ENCODE assay signal across 7 cellular contexts in genomic region chr5:115543931-115544370, GRCh38. TPM values are rescaled to one million over a fixed set of nuclear protein-coding genes. Genes with fewer than 3 reads are reported as not detected.
DNase-seq lines count a peak whose midpoint lies in the region; ATAC-seq, FAIRE-seq and TF ChIP-seq lines count a peak whose summit lies in the region.

No MANE protein-coding gene starts in this region.

- peaks cover 42% of the 10 kb centered on the region for H3K4me1 Mint-ChIP-seq in activated CD8-positive, alpha-beta T cell treated with anti-CD3 and anti-CD28 coated beads for 36 hours (ENCODE audit: low read depth)
- H3K4me1 Mint-ChIP-seq in endodermal cell, result peaks cover 42% of the 10 kb centered on the region

- peak overlapping the region; percentile 77 to 86 for H3K4me3 ChIP-seq in HCT116 (replicated peaks in 1 of 2; ENCODE audit: low read depth in 1 of 2, low read length in 2 of 2)
- peak overlapping the region; percentile 92 for H3K4me3 ChIP-seq in endodermal cell (ENCODE audit: low read length)
- H3K4me3 ChIP-seq in mesodermal cell (ENCODE audit: extremely low read depth, insufficient read depth, low read length, poor library complexity, severe bottlenecking), result peak overlapping the region; percentile 88

- H3K9me3 ChIP-seq in HCT116 (ENCODE audit: control insufficient read depth in 1 of 2, insufficient read depth in 1 of 2, low read depth in 1 of 2, low read length in 2 of 2), result peaks cover 0 to 5% of the 10 kb centered on the region in 2 experiments; a peak in 1 of 4 replicates
- peaks cover 11% of the 10 kb centered on the region for H3K9me3 ChIP-seq in endodermal cell (ENCODE audit: control insufficient read depth, low read length)
- H3K9me3 ChIP-seq in mesodermal cell (ENCODE audit: control insufficient read depth, low read length), result peaks cover 13% of the 10 kb centered on the region

- TF ChIP-seq CTCF in HCT116 (IDR thresholded peaks at IDR 0.05 in 2 of 3, conservative IDR thresholded peaks at IDR 0.05 in 1 of 3; ENCODE audit: borderline replicate concordance in 1 of 3, insufficient read depth in 1 of 3, low read depth in 2 of 3, low read length in 2 of 3) (no peak), endodermal cell (conservative IDR thresholded peaks at IDR 0.05) (no peak)
- TF ChIP-seq CTCF in activated CD8-positive, alpha-beta T cell treated with anti-CD3 and anti-CD28 coated beads for 36 hours (IDR thresholded peaks at IDR 0.05), result no peak

- no peak for TF ChIP-seq RAD21 in HCT116 (IDR thresholded peaks at IDR 0.05; ENCODE audit: low read depth)

- no peak; the same call in 1 of the 2 replicates for ATAC-seq in HCT116
- ATAC-seq in activated CD8-positive, alpha-beta T cell treated with anti-CD3 and anti-CD28 coated beads for 36 hours, result peak; percentile 19

- peaks cover 59% of the 10 kb centered on the region for H3K36me3 Mint-ChIP-seq in activated CD8-positive, alpha-beta T cell treated with anti-CD3 and anti-CD28 coated beads for 36 hours (ENCODE audit: low read depth)
- H3K36me3 Mint-ChIP-seq in endodermal cell (ENCODE audit: low read depth), result peaks cover 19% of the 10 kb centered on the region

- RAD21 ChIA-PET in HCT116 (lab: Charles Lee; ENCODE audit: low non-redundant PET in 1 of 2, low total read pairs in 2 of 2, uncharacterized antibody in 2 of 2, unreplicated experiment in 2 of 2), result no interaction called here

- no peaks in the 10 kb centered on the region for H3K27me3 Mint-ChIP-seq in activated CD8-positive, alpha-beta T cell treated with anti-CD3 and anti-CD28 coated beads for 36 hours
- H3K27me3 Mint-ChIP-seq in endodermal cell (ENCODE audit: insufficient read depth), result no peaks in the 10 kb centered on the region

- CTCF ChIA-PET in HCT116 (lab: Charles Lee), result interaction anchor here (0.9 kb wide), 1 partner anchor 166 kb away, joined by 3 read pairs; no protein-coding TSS in a partner anchor
- CTCF ChIA-PET in activated CD8-positive, alpha-beta T cell treated with anti-CD3 and anti-CD28 coated beads for 36 hours (lab: Charles Lee), result interaction anchor here (0.8 to 1.8 kb wide), 8 partner anchors 9 to 524 kb away, joined by 3 to 14 read pairs (median 3); no protein-coding TSS in a partner anchor

- TF ChIP-seq POLR2A in GM12892 (IDR thresholded peaks at IDR 0.05; ENCODE audit: low read depth, low read length) (no peak), HCT116 (IDR thresholded peaks at IDR 0.05; ENCODE audit: borderline replicate concordance, extremely low read depth, insufficient read depth, insufficient read length) (no peak)

- no TSS peak for BruUV-seq in HCT116 (replicated peaks; lab: Mats Ljungman, UMichigan)

- H3K27ac Mint-ChIP-seq in activated CD8-positive, alpha-beta T cell treated with anti-CD3 and anti-CD28 coated beads for 36 hours, result peak overlapping the region; percentile 99
- H3K27ac Mint-ChIP-seq in endodermal cell, result peak overlapping the region; percentile 98

- intact Hi-C loops in HCT116 (cut with micrococcal nuclease), result loop anchor here (2.0 kb wide), 1 partner anchor 165 kb away; no protein-coding TSS in a partner anchor
- intact Hi-C loops in activated CD8-positive, alpha-beta T cell treated with anti-CD3 and anti-CD28 coated beads for 36 hours (cut with micrococcal nuclease), result loop anchor here (5.0 kb wide), 1 partner anchor 82 kb away; no protein-coding TSS in a partner anchor

- POLR2A ChIA-PET in HCT116 (lab: Charles Lee), result interaction anchor here (0.7 to 1.5 kb wide), 5 partner anchors 10 to 85 kb away, joined by 3 to 6 read pairs (median 4); no protein-coding TSS in a partner anchor
- POLR2A ChIA-PET in activated CD8-positive, alpha-beta T cell treated with anti-CD3 and anti-CD28 coated beads for 36 hours (lab: Charles Lee), result interaction anchor here (0.7 to 1.7 kb wide), 15 partner anchors 10 to 297 kb away, joined by 3 to 8 read pairs (median 3); partner anchors contain the start of gene TMED7

- H2AFZ ChIP-seq in HCT116 (ENCODE audit: low read depth, low read length, poor library complexity, severe bottlenecking), result no peak overlapping the region

- peak; percentile 87 for FAIRE-seq in GM12892 (lab: Jason Lieb, UNC)

- peak; percentile 19 for DNase-seq in GM12892 (ENCODE audit: insufficient read length)
- DNase-seq in HCT116 (ENCODE audit: low read depth, low spot score), result no peak
- DNase-seq in NCI-H146 (lab: John Stamatoyannopoulos, UW), result peak; percentile 66
- peak; percentile 63 for DNase-seq in activated CD8-positive, alpha-beta T cell treated with anti-CD3 and anti-CD28 coated beads for 36 hours
- DNase-seq in endodermal cell, result no peak
- peak; percentile 4 to 31 for DNase-seq in stimulated activated CD8-positive, alpha-beta memory T cell treated with anti-CD3 and anti-CD28 coated beads, Interleukin-2, amount 100 ng/mL, for 48 hours (ENCODE audit: low read depth in 2 of 2)

- peak overlapping the region; percentile 96 for H3K4me3 Mint-ChIP-seq in activated CD8-positive, alpha-beta T cell treated with anti-CD3 and anti-CD28 coated beads for 36 hours
- H3K4me3 Mint-ChIP-seq in endodermal cell, result peak overlapping the region; percentile 97

- peaks cover 56% of the 10 kb centered on the region for H3K79me2 ChIP-seq in HCT116 (ENCODE audit: insufficient read depth, low read length)

- 0% methylated on average over 11 to 20 of the region's 20 CpGs for WGBS in endodermal cell (ENCODE audit: insufficient coverage in 1 of 2, insufficient read length in 1 of 2), 2 experiments
- WGBS in mesodermal cell (ENCODE audit: insufficient coverage in 2 of 2), 2 experiments, result 0 to 1% methylated on average over 8 to 18 of the region's 20 CpGs

- peaks cover 12% of the 10 kb centered on the region; the same call in 1 of the 2 replicates for H4K20me1 ChIP-seq in HCT116 (ENCODE audit: insufficient read depth)

- H3K4me2 ChIP-seq in HCT116 (ENCODE audit: low read length), result peak overlapping the region; percentile 85

- peaks cover 0 to 32% of the 10 kb centered on the region in 2 experiments; a peak in 3 of 4 replicates for H3K4me1 ChIP-seq in HCT116 (ENCODE audit: control insufficient read depth in 1 of 2, insufficient read depth in 2 of 2, low read length in 2 of 2)
- no peaks in the 10 kb centered on the region for H3K4me1 ChIP-seq in endodermal cell (ENCODE audit: control insufficient read depth, insufficient read depth, low read length)
- H3K4me1 ChIP-seq in mesodermal cell (ENCODE audit: control insufficient read depth, insufficient read depth, low read length, poor library complexity, severe bottlenecking), result no peaks in the 10 kb centered on the region

- H3K27ac ChIP-seq in HCT116 (ENCODE audit: low read depth, low read length) (peak overlapping the region; percentile 87), endodermal cell (ENCODE audit: low read depth, low read length) (peak overlapping the region; percentile 95), mesodermal cell (ENCODE audit: low read depth, low read length, severe bottlenecking) (peak overlapping the region; percentile 95)

- H3K9ac ChIP-seq in HCT116 (ENCODE audit: low read length), result peak overlapping the region; percentile 96
- peak overlapping the region; percentile 85 for H3K9ac ChIP-seq in endodermal cell (ENCODE audit: extremely low read depth, low read length, poor library complexity, severe bottlenecking)

- H3K9me3 Mint-ChIP-seq in activated CD8-positive, alpha-beta T cell treated with anti-CD3 and anti-CD28 coated beads for 36 hours, result peaks cover 7% of the 10 kb centered on the region
- H3K9me3 Mint-ChIP-seq in endodermal cell, result peaks cover 11% of the 10 kb centered on the region

- no peaks in the 10 kb centered on the region for H3K9me2 ChIP-seq in HCT116 (ENCODE audit: insufficient read depth)

- H3K27me3 ChIP-seq in HCT116 (ENCODE audit: insufficient read depth, low read length), result no peaks in the 10 kb centered on the region
- H3K27me3 ChIP-seq in endodermal cell (ENCODE audit: control insufficient read depth, insufficient read depth, low read length, poor library complexity, severe bottlenecking), result no peaks in the 10 kb centered on the region

- H3K36me3 ChIP-seq in HCT116 (ENCODE audit: control insufficient read depth in 1 of 2, insufficient read depth in 2 of 2, low read length in 2 of 2), result peaks cover 18 to 44% of the 10 kb centered on the region in 2 experiments
- peaks cover 21% of the 10 kb centered on the region for H3K36me3 ChIP-seq in endodermal cell (ENCODE audit: control insufficient read depth, insufficient read depth, low read length)
- peaks cover 24% of the 10 kb centered on the region for H3K36me3 ChIP-seq in mesodermal cell (ENCODE audit: control insufficient read depth, insufficient read depth, low read length)

TF ChIP-seq in HCT116, 20 proteins besides CTCF, POLR2A, EP300 and RAD21 (continues in another document):
- TF ChIP-seq CBX3 (IDR thresholded peaks at IDR 0.05; ENCODE audit: low read depth) (no peak), ELF1 (IDR thresholded peaks at IDR 0.05; ENCODE audit: borderline replicate concordance, low read depth) (no peak), CEBPB (IDR thresholded peaks at IDR 0.05; ENCODE audit: low read depth) (no peak), SP1 (IDR thresholded peaks at IDR 0.05; ENCODE audit: low read depth) (no peak)

RNA-seq across cellular contexts. Expression of gene FEM1C, which starts 0.6 kb away (rescaled TPM):
- 11.9 TPM for polyA plus RNA-seq in GM12892 (2012; ENCODE audit: missing spikeins)
- total RNA-seq in HCT116 (2021; ENCODE audit: unreplicated experiment) (27.5 TPM), endodermal cell (10 to 100 TPM; 12.3 to 14.4 TPM)
- 8.3 and 8.8 TPM in 2 replicates for polyA plus RNA-seq in HCT116 (2012)
- total RNA-seq in activated CD8-positive, alpha-beta T cell treated with anti-CD3 and anti-CD28 coated beads for 36 hours, result 10 to 100 TPM; 16.6 to 16.7 TPM
- 15.4 TPM for polyA plus RNA-seq in endodermal cell (2013, experiment 1 of 2)
- 15.0 TPM for polyA plus RNA-seq in endodermal cell (2013, experiment 2 of 2)
- polyA plus RNA-seq in mesodermal cell (2013, experiment 1 of 2), result 12.3 TPM
- 12.3 TPM for polyA plus RNA-seq in mesodermal cell (2013, experiment 2 of 2)

RNA-seq across cellular contexts. Expression of gene TICAM2, which starts 58.3 kb away (rescaled TPM):
- polyA plus RNA-seq in GM12892 (2012; ENCODE audit: missing spikeins), result 7.1 TPM
- total RNA-seq in HCT116 (2021; ENCODE audit: unreplicated experiment), result 2.9 TPM
- not detected in 2 replicates for polyA plus RNA-seq in HCT116 (2012)
- total RNA-seq in activated CD8-positive, alpha-beta T cell treated with anti-CD3 and anti-CD28 coated beads for 36 hours, result under 1 TPM; 0.27 to 0.96 TPM
- 1 to 10 TPM in 1 of 2 donors, under 1 TPM in 1; 0.84 to 1.5 TPM for total RNA-seq in endodermal cell
- polyA plus RNA-seq in endodermal cell (2013, experiment 1 of 2), result not detected
- polyA plus RNA-seq in endodermal cell (2013, experiment 2 of 2), result not detected
- 0.15 TPM for polyA plus RNA-seq in mesodermal cell (2013, experiment 1 of 2)
- not detected for polyA plus RNA-seq in mesodermal cell (2013, experiment 2 of 2)

Comparison
In these comparisons a context has a peak if more than half of its experiments do, and no peak if none do; other contexts are left out.
1. DNase-seq: peak in GM12892 (single experiment), NCI-H146 (single experiment), activated CD8-positive, alpha-beta T cell treated with anti-CD3 and anti-CD28 coated beads for 36 hours (single experiment) and stimulated activated CD8-positive, alpha-beta memory T cell treated with anti-CD3 and anti-CD28 coated beads, Interleukin-2, amount 100 ng/mL, for 48 hours (2 of 2); none in HCT116 (single experiment) and endodermal cell (single experiment).
2. Peak in every context shown above with its lines, with median percentiles within 50 percentile points of each other: H3K27ac ChIP-seq and H3K4me3 ChIP-seq.